ENCODE assay signal across 10 cellular contexts in genomic region chr22:46081831-46082210, GRCh38.
DNase-seq lines count a peak whose midpoint lies in the region; ATAC-seq and TF ChIP-seq lines count a peak whose summit lies in the region.
"Had no signal": no experiment of that assay in that cellular context is flagged by ENCODE, and none has a peak within 500 bp of the region (broad histone marks: within the 10 kb centered on the region; RNA-seq: fewer than 3 reads in every experiment).

No MANE protein-coding gene starts in this region.

- TF ChIP-seq CTCF in astrocyte of the spinal cord (IDR thresholded peaks at IDR 0.05; ENCODE audit: low read depth, low read length) = no peak
- TF ChIP-seq CTCF in spleen (IDR thresholded peaks at IDR 0.05 in 8 of 11, conservative IDR thresholded peaks at IDR 0.05 in 3 of 11) = no peak

- H3K36me3 Mint-ChIP-seq in activated naive CD4-positive, alpha-beta T cell treated with anti-CD3 and anti-CD28 coated beads, Interleukin-2, amount 10 ng/mL, durations not matched to agents 7 days and 5 days = peaks cover 4% of the 10 kb centered on the region

- no peaks in the 10 kb centered on the region for H3K27me3 ChIP-seq in spleen (replicated peaks in 1 of 7)

- H3K27me3 Mint-ChIP-seq in activated naive CD4-positive, alpha-beta T cell treated with anti-CD3 and anti-CD28 coated beads, Interleukin-2, amount 10 ng/mL, durations not matched to agents 7 days and 5 days = no peaks in the 10 kb centered on the region

- no peak for ATAC-seq in HG03025 (IDR thresholded peaks at IDR 0.05; ENCODE audit: low FRiP score, unreplicated experiment)
- ATAC-seq: left colon had no signal

- peaks cover 0 to 78% (median 7%) of the 10 kb centered on the region in 6 donors for H3K36me3 ChIP-seq in spleen

- no peak overlapping the region for H3K4me3 Mint-ChIP-seq in activated naive CD4-positive, alpha-beta T cell treated with anti-CD3 and anti-CD28 coated beads, Interleukin-2, amount 10 ng/mL, durations not matched to agents 7 days and 5 days

- WGBS in spleen, 5 donors = 55 to 85% (median 75%) methylated on average over 18 of the region's 18 CpGs

- intact Hi-C loops in spleen (cut with DNase I; ENCODE audit: low total_unique reads) = no loop called here

- no peak overlapping the region for H3K27ac Mint-ChIP-seq in activated naive CD4-positive, alpha-beta T cell treated with anti-CD3 and anti-CD28 coated beads, Interleukin-2, amount 10 ng/mL, durations not matched to agents 7 days and 5 days

- TF ChIP-seq POLR2A in spleen (IDR thresholded peaks at IDR 0.05) = no peak

- H3K4me1 Mint-ChIP-seq in activated naive CD4-positive, alpha-beta T cell treated with anti-CD3 and anti-CD28 coated beads, Interleukin-2, amount 10 ng/mL, durations not matched to agents 7 days and 5 days = peaks cover 17% of the 10 kb centered on the region

- CTCF ChIA-PET in activated naive CD4-positive, alpha-beta T cell treated with anti-CD3 and anti-CD28 coated beads, Interleukin-2, amount 10 ng/mL, durations not matched to agents 7 days and 5 days (lab: Charles Lee) = no interaction called here

- in situ Hi-C loops in astrocyte of the spinal cord (cut with HindIII; ENCODE audit: low sequenced_read_pairs) (no loop called here), G401 (cut with HindIII; ENCODE audit: low sequenced_read_pairs) (no loop called here)

- H3K4me3 ChIP-seq in astrocyte of the spinal cord (ENCODE audit: low read depth, low read length) (peak overlapping the region; percentile 86), spleen (peak overlapping the region; percentile 9 to 97 (median 29))

- peak overlapping the region; percentile 80 to 98 (median 92) for H3K27ac ChIP-seq in spleen

- H3K9me3 Mint-ChIP-seq in activated naive CD4-positive, alpha-beta T cell treated with anti-CD3 and anti-CD28 coated beads, Interleukin-2, amount 10 ng/mL, durations not matched to agents 7 days and 5 days = no peaks in the 10 kb centered on the region

- peaks cover 19 to 100% (median 83%) of the 10 kb centered on the region in 6 donors for H3K4me1 ChIP-seq in spleen

- DNase-seq in HCEC 1CT (peak; percentile 50), astrocyte of the spinal cord (ENCODE audit: low read depth, low spot score) (no peak), inferior parietal cortex (ENCODE audit: extremely low spot score) (peak; percentile 47), spleen (peak; percentile 60), occipital lobe (lab: John Stamatoyannopoulos, UW) (no peak), G401 (ENCODE audit: low spot score) (no peak)
- no peak for DNase-seq in activated naive CD4-positive, alpha-beta T cell treated with anti-CD3 and anti-CD28 coated beads, Interleukin-2, amount 10 ng/mL, durations not matched to agents 7 days and 5 days
- DNase-seq: SIG-M5 had no signal

- H3K9me3 ChIP-seq in spleen = no peaks in the 10 kb centered on the region

Comparison
In these comparisons a context has a peak if more than half of its experiments do, and no peak if none do; other contexts are left out.
1. DNase-seq: peak in HCEC 1CT (single experiment), inferior parietal cortex (single experiment) and spleen (single experiment); none in astrocyte of the spinal cord (single experiment), occipital lobe (single experiment), G401 (single experiment) and activated naive CD4-positive, alpha-beta T cell treated with anti-CD3 and anti-CD28 coated beads, Interleukin-2, amount 10 ng/mL, durations not matched to agents 7 days and 5 days (single experiment).